ENCODE assay signal across 19 cellular contexts in genomic region chr3:194802125-194802433, GRCh38.
"Had no signal": no experiment of that assay in that cellular context is flagged by ENCODE, and none has a peak within 500 bp of the region (broad histone marks: within the 10 kb centered on the region; RNA-seq: fewer than 3 reads in every experiment).

No MANE protein-coding gene starts in this region.

- H3K4me1 Mint-ChIP-seq: naive thymus-derived CD4-positive, alpha-beta T cell; stimulated activated naive B cell treated with anti-CD40 and anti-IgM and Interleukin-4, amounts not matched to agents 10 μg/mL and 1 μg/mL and 100 μg/mL, for 72 hours; stimulated activated naive CD8-positive, alpha-beta T cell treated with anti-CD3 and anti-CD28 coated beads, Interleukin-15, amount 100 ng/mL, for 72 hours had no signal

- H3K4me3 Mint-ChIP-seq: naive thymus-derived CD4-positive, alpha-beta T cell; neural crest cell; stimulated activated naive B cell treated with anti-CD40 and anti-IgM and Interleukin-4, amounts not matched to agents 10 μg/mL and 1 μg/mL and 100 μg/mL, for 72 hours; stimulated activated naive CD8-positive, alpha-beta T cell treated with anti-CD3 and anti-CD28 coated beads, Interleukin-15, amount 100 ng/mL, for 72 hours had no signal

- DNase-seq: colonic mucosa; effector CD8-positive, alpha-beta T cell; heart left ventricle; hippocampal formation; left colon; mesendoderm; naive thymus-derived CD4-positive, alpha-beta T cell; psoas muscle; retina; stimulated activated CD4-positive, alpha-beta T cell treated with anti-CD3 and anti-CD28 coated beads, Interleukin-15, amount 100 ng/mL, for 24 hours; stimulated activated CD4-positive, alpha-beta T cell treated with anti-CD3 and anti-CD28 coated beads, Interleukin-1b, Interleukin-23, amount 100 ng/mL, for 48 hours; stimulated activated CD4-positive, alpha-beta T cell treated with anti-CD3 and anti-CD28 coated beads, Interleukin-4, amount 100 ng/mL, for 24 hours; stimulated activated naive B cell treated with anti-CD40 and anti-IgM and Interleukin-4, amounts not matched to agents 10 μg/mL and 1 μg/mL and 100 μg/mL, for 72 hours; stimulated activated naive CD8-positive, alpha-beta T cell treated with anti-CD3 and anti-CD28 coated beads, Interleukin-15, amount 100 ng/mL, for 72 hours; testis had no signal

- H3K9me3 Mint-ChIP-seq: neural crest cell; stimulated activated naive B cell treated with anti-CD40 and anti-IgM and Interleukin-4, amounts not matched to agents 10 μg/mL and 1 μg/mL and 100 μg/mL, for 72 hours had no signal

- H3K36me3 ChIP-seq: colonic mucosa, heart left ventricle, right lobe of liver, tibial nerve had no signal

- ATAC-seq: esophagus mucosa; heart left ventricle; left colon; naive thymus-derived CD4-positive, alpha-beta T cell; psoas muscle; right lobe of liver; stimulated activated naive B cell treated with anti-CD40 and anti-IgM and Interleukin-4, amounts not matched to agents 10 μg/mL and 1 μg/mL and 100 μg/mL, for 72 hours; stimulated activated naive CD8-positive, alpha-beta T cell treated with anti-CD3 and anti-CD28 coated beads, Interleukin-15, amount 100 ng/mL, for 72 hours had no signal

- H3K4me1 ChIP-seq: colonic mucosa, heart left ventricle, psoas muscle, right lobe of liver, testis, tibial nerve had no signal

- H3K27ac ChIP-seq: colonic mucosa, heart left ventricle, psoas muscle, right lobe of liver, testis, tibial nerve had no signal

- H3K9me3 ChIP-seq: colonic mucosa, heart left ventricle, psoas muscle, right lobe of liver, testis, tibial nerve had no signal

- H3K27me3 ChIP-seq: colonic mucosa, heart left ventricle, right lobe of liver, testis had no signal

- H3K4me3 ChIP-seq: colonic mucosa, heart left ventricle, psoas muscle, right lobe of liver, testis, tibial nerve had no signal

- H3K36me3 Mint-ChIP-seq: naive thymus-derived CD4-positive, alpha-beta T cell; stimulated activated naive B cell treated with anti-CD40 and anti-IgM and Interleukin-4, amounts not matched to agents 10 μg/mL and 1 μg/mL and 100 μg/mL, for 72 hours had no signal

- H3K27ac Mint-ChIP-seq: naive thymus-derived CD4-positive, alpha-beta T cell; stimulated activated naive B cell treated with anti-CD40 and anti-IgM and Interleukin-4, amounts not matched to agents 10 μg/mL and 1 μg/mL and 100 μg/mL, for 72 hours; stimulated activated naive CD8-positive, alpha-beta T cell treated with anti-CD3 and anti-CD28 coated beads, Interleukin-15, amount 100 ng/mL, for 72 hours had no signal
